Comparison of ENCODE assay signal across 8 cellular contexts in the genomic region with DNA sequence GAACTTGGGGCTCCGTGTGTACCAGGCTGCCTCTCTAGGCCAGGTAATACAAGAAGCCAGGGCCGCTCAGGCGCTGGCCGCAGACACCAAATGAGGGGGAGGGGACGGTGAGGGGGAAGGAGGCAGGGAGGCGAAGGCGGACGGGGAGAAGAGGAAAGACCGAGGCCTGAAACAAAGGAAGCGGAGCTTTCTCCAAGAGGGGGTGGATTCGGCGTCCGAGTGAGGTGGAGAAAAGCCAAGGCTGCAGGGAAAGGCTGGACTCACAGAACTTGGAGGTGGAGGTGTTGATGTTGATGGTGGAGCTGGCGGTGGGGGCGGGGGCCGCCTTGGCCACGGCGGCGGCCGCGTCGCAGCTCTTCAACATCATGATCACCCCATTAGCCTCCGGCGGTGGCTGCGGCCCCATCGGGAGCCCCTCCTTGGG. TPM values are rescaled to one million over a fixed set of nuclear protein-coding genes. Genes with fewer than 3 reads are reported as not detected.
DNase-seq lines count a peak whose midpoint lies in the region; ATAC-seq and TF ChIP-seq lines count a peak whose summit lies in the region.

No MANE protein-coding gene starts in this region.

- H3K14ac ChIP-seq in trophoblast cell (ENCODE audit: low read length) = peak overlapping the region; percentile 78

- CTCF ChIA-PET in PC-9 (lab: Charles Lee) = no interaction called here

- peaks cover 7% of the 10 kb centered on the region for H3K79me1 ChIP-seq in trophoblast cell (ENCODE audit: low read length)

- no peak overlapping the region for H3K23ac ChIP-seq in trophoblast cell (ENCODE audit: low read length)

- H4K91ac ChIP-seq in trophoblast cell (ENCODE audit: low read depth, low read length) = peak overlapping the region; percentile 80

- H3K36me3 Mint-ChIP-seq in activated naive CD8-positive, alpha-beta T cell = peaks cover 7% of the 10 kb centered on the region

- peak overlapping the region; percentile 69 for H3K27ac ChIP-seq in PC-9
- peak overlapping the region; percentile 94 for H3K27ac ChIP-seq in cardiac muscle cell
- H3K27ac ChIP-seq in trophoblast cell (ENCODE audit: low read depth, low read length) = peak overlapping the region; percentile 86

- peaks cover 44% of the 10 kb centered on the region for H4K20me1 ChIP-seq in PC-9 (ENCODE audit: insufficient read depth)

- POLR2A ChIA-PET in PC-9 (lab: Charles Lee; ENCODE audit: unreplicated experiment) = interaction anchor here (0.6 kb wide), 1 partner anchor 425 kb away, joined by 3 read pairs; no protein-coding TSS in a partner anchor

- intact Hi-C loops in PC-9 (cut with micrococcal nuclease; ENCODE audit: unreplicated experiment) = loop anchor here (10.0 kb wide), 2 partner anchors 101 to 341 kb away; no protein-coding TSS in a partner anchor

- DNase-seq in activated gamma-delta T cell treated with Interleukin-2 at 50 U/mL for 16 hours (peak; percentile 24), activated gamma-delta T cell (lab: John Stamatoyannopoulos, UW) (no peak), PC-9 (peak; percentile 42 to 49), cardiac muscle cell (ENCODE audit: low read depth in 1 of 2, low spot score in 1 of 2) (peak; percentile 37 to 62), trophoblast cell (peak in 1 of 2 donors; percentile 19), NCI-H1048 (lab: John Stamatoyannopoulos, UW) (no peak)

- H3K4me3 ChIP-seq in PC-9 = peak overlapping the region; percentile 96
- peak overlapping the region; percentile 80 for H3K4me3 ChIP-seq in cardiac muscle cell
- H3K4me3 ChIP-seq in trophoblast cell (ENCODE audit: low read depth, low read length) = peak overlapping the region; percentile 100

- peak overlapping the region; percentile 79 for H3K27ac Mint-ChIP-seq in activated naive CD8-positive, alpha-beta T cell

- peak overlapping the region; percentile 65 for H4K12ac ChIP-seq in trophoblast cell (ENCODE audit: low read depth, low read length)

- H2BK12ac ChIP-seq in trophoblast cell (ENCODE audit: low read length) = peak overlapping the region; percentile 17

- H2BK5ac ChIP-seq in trophoblast cell (ENCODE audit: low read depth, low read length, poor library complexity) = peak overlapping the region; percentile 65

- H3K9me3 Mint-ChIP-seq in activated naive CD8-positive, alpha-beta T cell (ENCODE audit: low read depth) = no peaks in the 10 kb centered on the region

- H3K9me3 ChIP-seq in PC-9 (ENCODE audit: insufficient read depth, low read depth) (no peaks in the 10 kb centered on the region), cardiac muscle cell (ENCODE audit: low read depth) (no peaks in the 10 kb centered on the region), trophoblast cell (ENCODE audit: insufficient read depth, low read depth, low read length) (no peaks in the 10 kb centered on the region)

- H2AK5ac ChIP-seq in trophoblast cell (ENCODE audit: low read length) = peak overlapping the region; percentile 50

- peak overlapping the region; percentile 93 for H3K4me3 Mint-ChIP-seq in activated naive CD8-positive, alpha-beta T cell

- H3K4me1 Mint-ChIP-seq in activated naive CD8-positive, alpha-beta T cell (ENCODE audit: low read depth) = peaks cover 51% of the 10 kb centered on the region

- TF ChIP-seq CTCF in PC-9 (conservative IDR thresholded peaks at IDR 0.05) (no peak), cardiac muscle cell (IDR thresholded peaks at IDR 0.05; ENCODE audit: low read depth, low read length) (no peak)

- H3K27me3 ChIP-seq in PC-9 (ENCODE audit: insufficient read depth, low read depth) = no peaks in the 10 kb centered on the region
- no peaks in the 10 kb centered on the region for H3K27me3 ChIP-seq in cardiac muscle cell
- no peaks in the 10 kb centered on the region for H3K27me3 ChIP-seq in trophoblast cell (ENCODE audit: insufficient read depth, low read length)

- peak overlapping the region; percentile 93 for H3K9ac ChIP-seq in trophoblast cell (ENCODE audit: low read length)

- no peaks in the 10 kb centered on the region for H3K27me3 Mint-ChIP-seq in activated naive CD8-positive, alpha-beta T cell

- peaks cover 56% of the 10 kb centered on the region for H3K79me2 ChIP-seq in PC-9 (ENCODE audit: low read depth)
- H3K79me2 ChIP-seq in trophoblast cell (ENCODE audit: control insufficient read depth, insufficient read depth, low read length, poor library complexity) = peaks cover 9% of the 10 kb centered on the region

- ATAC-seq in HG03045 (IDR thresholded peaks at IDR 0.05; ENCODE audit: unreplicated experiment) = peak; percentile 15

- BruUV-seq in PC-9 (replicated peaks; lab: Mats Ljungman, UMichigan) = no TSS peak

- no peaks in the 10 kb centered on the region for H3F3A ChIP-seq in PC-9 (ENCODE audit: insufficient read depth, low read depth)

- H4K8ac ChIP-seq in trophoblast cell (ENCODE audit: low read depth, low read length) = peak overlapping the region; percentile 89

- H3K4ac ChIP-seq in trophoblast cell (ENCODE audit: low read depth, low read length) = peak overlapping the region; percentile 84

- H3K4me1 ChIP-seq in PC-9 (replicated peaks; ENCODE audit: insufficient read depth) (peaks cover 10% of the 10 kb centered on the region; the same call in 1 of the 2 replicates), cardiac muscle cell (ENCODE audit: low read depth) (peaks cover 22% of the 10 kb centered on the region), trophoblast cell (ENCODE audit: control insufficient read depth in 1 of 2, insufficient read depth in 2 of 2, low read length in 2 of 2) (no peaks in the 10 kb centered on the region)

- H3K4me2 ChIP-seq in PC-9 (peak overlapping the region; percentile 91), trophoblast cell (ENCODE audit: low read length) (peak overlapping the region; percentile 90)

- H2AFZ ChIP-seq in PC-9 (peak overlapping the region; percentile 77), trophoblast cell (ENCODE audit: insufficient read depth, low read length, poor library complexity) (peak overlapping the region; percentile 91)

- peak overlapping the region; percentile 87 for H3K18ac ChIP-seq in trophoblast cell (ENCODE audit: low read length)

- H3K9me2 ChIP-seq in PC-9 (ENCODE audit: insufficient read depth) = no peaks in the 10 kb centered on the region

- H3K36me3 ChIP-seq in PC-9 (ENCODE audit: low read depth) = no peaks in the 10 kb centered on the region
- no peaks in the 10 kb centered on the region for H3K36me3 ChIP-seq in cardiac muscle cell
- H3K36me3 ChIP-seq in trophoblast cell (ENCODE audit: control insufficient read depth in 1 of 2, insufficient read depth in 2 of 2, low read length in 2 of 2) = no peaks in the 10 kb centered on the region

- H2BK120ac ChIP-seq in trophoblast cell (ENCODE audit: insufficient read depth, low read length, poor library complexity) = peak overlapping the region; percentile 80

- WGBS in trophoblast cell (ENCODE audit: extremely low coverage, insufficient coverage, insufficient read length) = no CpG with 5 or more reads among the region's 26 CpGs

RNA-seq across cellular contexts. Expression of a gene that starts 0.6 kb away (rescaled TPM):
- total RNA-seq in PC-9 (2021) (49.4 and 62.5 TPM in 2 replicates), cardiac muscle cell (26.0 and 40.5 TPM in 2 replicates)
- polyA plus RNA-seq in cardiac muscle cell = 35.6 and 43.0 TPM in 2 replicates
- polyA plus RNA-seq in trophoblast cell (2013) = 39.5 and 44.1 TPM in 2 replicates

Comparison
In these comparisons a context has a peak if more than half of its experiments do, and no peak if none do; other contexts are left out.
1. DNase-seq: peak in activated gamma-delta T cell treated with Interleukin-2 at 50 U/mL for 16 hours (single experiment), PC-9 (2 of 2) and cardiac muscle cell (2 of 2); none in activated gamma-delta T cell (single experiment) and NCI-H1048 (single experiment).
2. Peak in every context shown above with its lines, with median percentiles within 50 percentile points of each other: H3K27ac ChIP-seq and H3K4me3 ChIP-seq.